Comparison of ENCODE assay signal across 18 cellular contexts in the genomic region with DNA sequence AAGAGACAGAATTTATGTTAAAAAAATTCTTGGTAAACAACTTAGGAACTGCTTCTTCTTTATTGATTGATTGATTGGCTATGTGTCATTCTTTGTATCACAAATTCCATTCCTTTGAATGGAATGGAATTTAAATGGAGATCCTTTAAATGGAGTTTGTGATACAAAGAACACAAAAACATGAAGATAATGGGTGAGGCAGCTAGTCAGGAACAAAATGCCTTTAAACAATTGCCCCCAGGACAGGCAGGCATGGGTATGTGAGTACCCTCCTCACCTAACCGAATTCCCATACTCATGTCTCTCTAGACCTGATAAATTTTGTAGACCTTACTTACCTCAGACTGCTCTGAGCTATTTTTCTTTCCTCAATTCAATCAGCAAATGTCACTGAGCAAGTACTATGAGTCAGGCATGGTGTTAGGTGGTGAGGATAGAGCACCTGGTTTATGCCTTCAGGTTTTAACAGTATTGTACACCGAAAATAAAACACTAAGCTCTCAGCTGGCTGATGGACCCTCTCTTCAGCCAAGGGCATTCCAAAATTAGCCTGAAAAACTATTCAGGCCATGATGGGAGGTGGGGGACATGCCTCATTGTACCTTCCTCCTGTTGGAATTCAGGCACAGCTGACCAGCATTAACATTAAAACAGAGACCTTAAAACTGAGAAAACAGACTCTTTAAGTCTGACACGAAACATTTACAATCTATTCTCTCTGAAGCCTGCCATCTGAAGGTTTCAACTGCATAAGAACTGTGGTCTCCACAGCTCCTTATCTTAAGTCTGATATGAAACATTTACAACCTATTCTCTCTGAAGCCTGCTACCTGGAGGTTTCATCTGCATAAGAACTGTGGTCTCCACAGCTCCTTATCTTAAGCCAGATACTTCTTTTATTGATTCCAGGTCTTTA. TPM values are rescaled to one million over a fixed set of nuclear protein-coding genes. Genes with fewer than 3 reads are reported as not detected.
DNase-seq lines count a peak whose midpoint lies in the region; ATAC-seq, FAIRE-seq and TF ChIP-seq lines count a peak whose summit lies in the region.
"Had no signal": no experiment of that assay in that cellular context is flagged by ENCODE, and none has a peak within 500 bp of the region (broad histone marks: within the 10 kb centered on the region; RNA-seq: fewer than 3 reads in every experiment).

No MANE protein-coding gene starts in this region.

- peak; percentile 11 for DNase-seq in mammary epithelial cell
- DNase-seq in breast epithelium (ENCODE audit: low spot score in 2 of 2): no peak
- peak; percentile 21 for DNase-seq in bronchial epithelial cell (ENCODE audit: low read depth)
- no peak for DNase-seq in activated CD8-positive, alpha-beta T cell treated with anti-CD3 and anti-CD28 coated beads for 36 hours
- no peak for DNase-seq in activated naive CD4-positive, alpha-beta T cell (lab: John Stamatoyannopoulos, UW)
- no peak for DNase-seq in T-helper 2 cell treated with Interferon-gamma antibody and Interleukin-4, amounts not matched to agents 5 μg/mL and 100 μg/mL, for 36 hours (ENCODE audit: low spot score)
- DNase-seq in NCI-H2171 treated with DMSO at 0.1 percent for 48 hours (lab: John Stamatoyannopoulos, UW): no peak
- DNase-seq: DMS79; HCEC 1CT; NCI-H1105; NCI-H2081; NCI-H748 treated with DMSO at 0.1 percent for 48 hours; NK-92 treated with Interleukin-12 subunit alpha and Interleukin-12 subunit beta, amount 100 ng/mL, for 24 hours; SIG-M5 had no signal

- H3K4me1 ChIP-seq in mammary epithelial cell (ENCODE audit: insufficient read depth, low read length) (peaks cover 26% of the 10 kb centered on the region), breast epithelium (no peaks in the 10 kb centered on the region), iPS-15b (ENCODE audit: control insufficient read depth, insufficient read depth, low read length) (peaks cover 37% of the 10 kb centered on the region)

- H3K9me3 ChIP-seq in mammary epithelial cell (replicated peaks; ENCODE audit: insufficient read depth, low read length): no peaks in the 10 kb centered on the region
- no peaks in the 10 kb centered on the region for H3K9me3 ChIP-seq in breast epithelium
- no peaks in the 10 kb centered on the region for H3K9me3 ChIP-seq in iPS-15b (ENCODE audit: control insufficient read depth, insufficient read depth, low read length)

- H3K27me3 Mint-ChIP-seq in activated CD8-positive, alpha-beta T cell treated with anti-CD3 and anti-CD28 coated beads for 36 hours: no peaks in the 10 kb centered on the region
- peaks cover 6% of the 10 kb centered on the region for H3K27me3 Mint-ChIP-seq in T-helper 2 cell treated with Interferon-gamma antibody and Interleukin-4, amounts not matched to agents 5 μg/mL and 100 μg/mL, for 36 hours (ENCODE audit: low read depth)

- no peaks in the 10 kb centered on the region for H3K4me1 Mint-ChIP-seq in activated CD8-positive, alpha-beta T cell treated with anti-CD3 and anti-CD28 coated beads for 36 hours (ENCODE audit: low read depth)
- peaks cover 4% of the 10 kb centered on the region for H3K4me1 Mint-ChIP-seq in T-helper 2 cell treated with Interferon-gamma antibody and Interleukin-4, amounts not matched to agents 5 μg/mL and 100 μg/mL, for 36 hours (ENCODE audit: low read depth)

- POLR2A ChIA-PET in activated CD8-positive, alpha-beta T cell treated with anti-CD3 and anti-CD28 coated beads for 36 hours (lab: Charles Lee): no interaction called here

- dilution Hi-C loops in mammary epithelial cell (cut with HindIII; ENCODE audit: low sequenced_read_pairs): no loop called here

- in situ Hi-C loops in mammary epithelial cell (cut with MboI; ENCODE audit: low sequenced_read_pairs in 2 of 2): no loop called here

- H3K4me2 ChIP-seq in mammary epithelial cell (ENCODE audit: insufficient read depth, low read depth, low read length): no peak overlapping the region

- H3K79me2 ChIP-seq in mammary epithelial cell (ENCODE audit: insufficient read depth, low read length): no peaks in the 10 kb centered on the region

- TF ChIP-seq CTCF in mammary epithelial cell (conservative IDR thresholded peaks at IDR 0.05 in 1 of 2, IDR thresholded peaks at IDR 0.05 in 1 of 2; ENCODE audit: extremely low read depth in 1 of 2, insufficient read depth in 1 of 2, low read depth in 1 of 2, low read length in 2 of 2): no peak
- no peak for TF ChIP-seq CTCF in breast epithelium (IDR thresholded peaks at IDR 0.05)
- no peak for TF ChIP-seq CTCF in bronchial epithelial cell (IDR thresholded peaks at IDR 0.05; ENCODE audit: insufficient read depth, low read length, severe bottlenecking)
- TF ChIP-seq CTCF in activated CD8-positive, alpha-beta T cell treated with anti-CD3 and anti-CD28 coated beads for 36 hours (IDR thresholded peaks at IDR 0.05): no peak

- no peak for TF ChIP-seq POLR2A in breast epithelium (IDR thresholded peaks at IDR 0.05)

- ATAC-seq in activated CD8-positive, alpha-beta T cell treated with anti-CD3 and anti-CD28 coated beads for 36 hours: no peak
- ATAC-seq: K562 had no signal

- intact Hi-C loops in mammary epithelial cell (cut with micrococcal nuclease) (no loop called here), breast epithelium (cut with DNase I; ENCODE audit: low total_unique reads) (no loop called here)
- intact Hi-C loops in activated CD8-positive, alpha-beta T cell treated with anti-CD3 and anti-CD28 coated beads for 36 hours (cut with micrococcal nuclease): no loop called here

- H3K36me3 ChIP-seq in mammary epithelial cell (ENCODE audit: insufficient read depth, low read length) (no peaks in the 10 kb centered on the region), breast epithelium (no peaks in the 10 kb centered on the region), bronchial epithelial cell (ENCODE audit: control insufficient read depth, insufficient read depth, low read length) (no peaks in the 10 kb centered on the region), iPS-15b (ENCODE audit: control insufficient read depth, insufficient read depth, low read length) (no peaks in the 10 kb centered on the region)

- FAIRE-seq in bronchial epithelial cell (lab: Jason Lieb, UNC): no peak
- FAIRE-seq: K562 had no signal

- H3K4me3 ChIP-seq in mammary epithelial cell (replicated peaks in 1 of 3; ENCODE audit: insufficient read depth in 1 of 3, low read depth in 2 of 3, low read length in 3 of 3) (no peak overlapping the region), breast epithelium (no peak overlapping the region), bronchial epithelial cell (ENCODE audit: low read depth, low read length) (no peak overlapping the region), iPS-15b (ENCODE audit: low read depth, low read length) (peak overlapping the region; percentile 5)
- H3K4me3 ChIP-seq: K562 had no signal

- H3K27me3 ChIP-seq in mammary epithelial cell (ENCODE audit: insufficient read depth, low read length) (no peaks in the 10 kb centered on the region), breast epithelium (no peaks in the 10 kb centered on the region), bronchial epithelial cell (ENCODE audit: control insufficient read depth, insufficient read depth, low read length) (no peaks in the 10 kb centered on the region), iPS-15b (ENCODE audit: control insufficient read depth, insufficient read depth, low read length) (no peaks in the 10 kb centered on the region)

- H4K20me1 ChIP-seq in mammary epithelial cell (ENCODE audit: insufficient read depth, low read length): no peaks in the 10 kb centered on the region

- H3K9me3 Mint-ChIP-seq in activated CD8-positive, alpha-beta T cell treated with anti-CD3 and anti-CD28 coated beads for 36 hours: no peaks in the 10 kb centered on the region
- H3K9me3 Mint-ChIP-seq in T-helper 2 cell treated with Interferon-gamma antibody and Interleukin-4, amounts not matched to agents 5 μg/mL and 100 μg/mL, for 36 hours: no peaks in the 10 kb centered on the region

- BruUV-seq in mammary epithelial cell (replicated peaks; lab: Mats Ljungman, UMichigan): no TSS peak

- no peak overlapping the region for H3K27ac Mint-ChIP-seq in activated CD8-positive, alpha-beta T cell treated with anti-CD3 and anti-CD28 coated beads for 36 hours
- no peak overlapping the region for H3K27ac Mint-ChIP-seq in T-helper 2 cell treated with Interferon-gamma antibody and Interleukin-4, amounts not matched to agents 5 μg/mL and 100 μg/mL, for 36 hours

- no peak overlapping the region for H2AFZ ChIP-seq in mammary epithelial cell (ENCODE audit: low read depth, low read length)

- H3K4me3 Mint-ChIP-seq in activated CD8-positive, alpha-beta T cell treated with anti-CD3 and anti-CD28 coated beads for 36 hours: no peak overlapping the region
- H3K4me3 Mint-ChIP-seq in T-helper 2 cell treated with Interferon-gamma antibody and Interleukin-4, amounts not matched to agents 5 μg/mL and 100 μg/mL, for 36 hours: no peak overlapping the region
- H3K4me3 Mint-ChIP-seq: CD14-positive monocyte had no signal

- H3K9ac ChIP-seq in mammary epithelial cell (ENCODE audit: insufficient read depth, low read length) (no peak overlapping the region), iPS-15b (ENCODE audit: low read depth, low read length) (peak overlapping the region; percentile 9)

- CTCF ChIA-PET in mammary epithelial cell (lab: Charles Lee; ENCODE audit: low non-redundant PET): no interaction called here
- CTCF ChIA-PET in activated CD8-positive, alpha-beta T cell treated with anti-CD3 and anti-CD28 coated beads for 36 hours (lab: Charles Lee): interaction anchor here (0.7 kb wide), 1 partner anchor 244 kb away, joined by 3 read pairs; no protein-coding TSS in a partner anchor

- WGBS in mammary epithelial cell (ENCODE audit: low coverage, missing lambda C conversion rate): 51% methylated on average over 3 of the region's 3 CpGs

- no peak overlapping the region for H3K27ac ChIP-seq in mammary epithelial cell (ENCODE audit: insufficient read depth, low read depth, low read length)
- H3K27ac ChIP-seq in breast epithelium: no peak overlapping the region
- H3K27ac ChIP-seq: 22Rv1 had no signal

- H3K36me3 Mint-ChIP-seq in activated CD8-positive, alpha-beta T cell treated with anti-CD3 and anti-CD28 coated beads for 36 hours (ENCODE audit: low read depth): no peaks in the 10 kb centered on the region
- H3K36me3 Mint-ChIP-seq in T-helper 2 cell treated with Interferon-gamma antibody and Interleukin-4, amounts not matched to agents 5 μg/mL and 100 μg/mL, for 36 hours (ENCODE audit: low read depth): no peaks in the 10 kb centered on the region
- H3K36me3 Mint-ChIP-seq: CD14-positive monocyte had no signal

RNA-seq across cellular contexts. Expression of a gene that starts 58.9 kb away (rescaled TPM):
- total RNA-seq in mammary epithelial cell (under 1 TPM; 0.66 to 0.83 TPM), breast epithelium (100 to 1,000 TPM in 1 of 3 donors, 10 to 100 TPM in 2; 46.2 to 155 (median 51.2) TPM), bronchial epithelial cell (0.13 and 1.6 TPM in 2 replicates)
- polyA plus RNA-seq in mammary epithelial cell: 0.73 TPM
- polyA minus RNA-seq in mammary epithelial cell: 2.9 TPM
- under 1 TPM; 0.14 to 0.49 TPM for total RNA-seq in activated CD8-positive, alpha-beta T cell treated with anti-CD3 and anti-CD28 coated beads for 36 hours
- polyA plus RNA-seq: K562 had no signal

Comparison
In these comparisons a context has a peak if more than half of its experiments do, and no peak if none do; other contexts are left out.
1. DNase-seq: peak in mammary epithelial cell (single experiment) and bronchial epithelial cell (single experiment); none in breast epithelium (0 of 2), activated CD8-positive, alpha-beta T cell treated with anti-CD3 and anti-CD28 coated beads for 36 hours (single experiment), activated naive CD4-positive, alpha-beta T cell (0 of 4), T-helper 2 cell treated with Interferon-gamma antibody and Interleukin-4, amounts not matched to agents 5 μg/mL and 100 μg/mL, for 36 hours (single experiment) and NCI-H2171 treated with DMSO at 0.1 percent for 48 hours (single experiment).
2. RNA of a gene that starts 58.9 kb away (total RNA-seq): 46.2 to 155 TPM in breast epithelium; 0.13 to 1.6 TPM in bronchial epithelial cell, 0.66 to 0.83 TPM in mammary epithelial cell and 0.14 to 0.49 TPM in activated CD8-positive, alpha-beta T cell treated with anti-CD3 and anti-CD28 coated beads for 36 hours; every median in the first group is over 10 times any median in the second.